In genomic region chr1:55428944-55429931, GRCh38 we compare ENCODE assay signal across 2 cellular contexts.
TF ChIP-seq lines count a peak whose summit lies in the region.

No MANE protein-coding gene starts in this region.

TF ChIP-seq in A549, 52 proteins besides CTCF, POLR2A, EP300 and RAD21 (continued from another document and continues in another):
- TF ChIP-seq JUN (IDR thresholded peaks at IDR 0.05), result peak; percentile 98 to 100
- no peak for TF ChIP-seq SREBF2 (IDR thresholded peaks at IDR 0.05)
- no peak for TF ChIP-seq NPAS2 (CRISPR knock-in tag; IDR thresholded peaks at IDR 0.05; ENCODE audit: borderline replicate concordance)
- TF ChIP-seq BCL3 (IDR thresholded peaks at IDR 0.05), result peak; percentile 97
- peak; percentile 13; the same call in 1 of the 2 replicates for TF ChIP-seq KDM1A (IDR thresholded peaks at IDR 0.05; ENCODE audit: low read depth)
- 0 out of 2 replicates have a peak, but pooled peaks have one; percentile 2 for TF ChIP-seq NFE2L2 (conservative IDR thresholded peaks at IDR 0.05; ENCODE audit: low read length)
- TF ChIP-seq HOXB13 (CRISPR knock-in tag; IDR thresholded peaks at IDR 0.05; ENCODE audit: low read depth), result peak; percentile 85
- peak; percentile 74 for TF ChIP-seq FOXS1 (CRISPR knock-in tag; IDR thresholded peaks at IDR 0.05)
- TF ChIP-seq HOXA7 (CRISPR knock-in tag; IDR thresholded peaks at IDR 0.05), result peak; percentile 70
- TF ChIP-seq ZNF302 (CRISPR knock-in tag; IDR thresholded peaks at IDR 0.05), result 0 out of 2 replicates have a peak, but pooled peaks have one; percentile 32
- peak; percentile 64 to 88; a peak in 3 of 4 replicates for TF ChIP-seq CEBPB (IDR thresholded peaks at IDR 0.05)
- TF ChIP-seq EHF (CRISPR knock-in tag; IDR thresholded peaks at IDR 0.05), result peak; percentile 83
- TF ChIP-seq HMGXB4 (CRISPR knock-in tag; IDR thresholded peaks at IDR 0.05; ENCODE audit: borderline replicate concordance), result no peak
- TF ChIP-seq ZSCAN20 (CRISPR knock-in tag; IDR thresholded peaks at IDR 0.05), result 0 out of 2 replicates have a peak, but pooled peaks have one; percentile 13
- no peak for TF ChIP-seq RFX5 (IDR thresholded peaks at IDR 0.05)
- no peak for TF ChIP-seq TP53 (CRISPR knock-in tag; IDR thresholded peaks at IDR 0.05)
- TF ChIP-seq MAX (IDR thresholded peaks at IDR 0.05), result peak; percentile 93
- no peak for TF ChIP-seq PHF8 (IDR thresholded peaks at IDR 0.05; ENCODE audit: borderline replicate concordance, low read depth)
- TF ChIP-seq SMC3 (IDR thresholded peaks at IDR 0.05), result peak; percentile 71
- no peak; the same call in 1 of the 2 replicates for TF ChIP-seq MYC (IDR thresholded peaks at IDR 0.05; ENCODE audit: borderline replicate concordance, low read length)
- no peak for TF ChIP-seq MAZ (IDR thresholded peaks at IDR 0.05; ENCODE audit: borderline replicate concordance, low read depth, low read length)
- no peak for TF ChIP-seq POLR2AphosphoS2 (conservative IDR thresholded peaks at IDR 0.05; ENCODE audit: low read length)
- TF ChIP-seq CHD4 (IDR thresholded peaks at IDR 0.05; ENCODE audit: borderline replicate concordance), result no peak; the same call in 1 of the 2 replicates
- no peak for TF ChIP-seq ZFP36 (IDR thresholded peaks at IDR 0.05; ENCODE audit: borderline replicate concordance, partially characterized antibody)
- peak; percentile 98 for TF ChIP-seq FOSL2 (IDR thresholded peaks at IDR 0.05)
- TF ChIP-seq FOSL2 (CRISPR knock-in tag; IDR thresholded peaks at IDR 0.05), result peak; percentile 99
- TF ChIP-seq HES2 (IDR thresholded peaks at IDR 0.05), result peak; percentile 55; the same call in 1 of the 2 replicates
- no peak for TF ChIP-seq EHMT2 (IDR thresholded peaks at IDR 0.05; ENCODE audit: low read depth)
- peak; percentile 91; the same call in 1 of the 2 replicates for TF ChIP-seq HOXB5 (CRISPR knock-in tag; IDR thresholded peaks at IDR 0.05)
- TF ChIP-seq BHLHE40 (IDR thresholded peaks at IDR 0.05; ENCODE audit: low read depth, low read length), result no peak
- TF ChIP-seq ATOH8 (CRISPR knock-in tag; IDR thresholded peaks at IDR 0.05; ENCODE audit: low read depth), result peak; percentile 54
- TF ChIP-seq JUNB (IDR thresholded peaks at IDR 0.05), result peak; percentile 100
- no peak for TF ChIP-seq HDAC2 (IDR thresholded peaks at IDR 0.05)
- TF ChIP-seq FOSB (CRISPR knock-in tag; IDR thresholded peaks at IDR 0.05), result peak; percentile 76
- TF ChIP-seq NR3C1 (IDR thresholded peaks at IDR 0.05), result no peak; the same call in 2 of the 3 replicates
- no peak for TF ChIP-seq ESRRA (IDR thresholded peaks at IDR 0.05; ENCODE audit: borderline replicate concordance, low read length)
- TF ChIP-seq CBX8 (IDR thresholded peaks at IDR 0.05), result no peak
- peak; percentile 88 for TF ChIP-seq PBX3 (IDR thresholded peaks at IDR 0.05)

TF ChIP-seq in H1, 55 proteins besides CTCF, POLR2A, EP300 and RAD21 (continued from another document):
- TF ChIP-seq CHD7 (IDR thresholded peaks at IDR 0.05; ENCODE audit: insufficient replicate concordance, low read length), result no peak
- 0 out of 2 replicates have a peak, but pooled peaks have one; percentile 14 for TF ChIP-seq JUND (IDR thresholded peaks at IDR 0.05; ENCODE audit: low read length)
- no peak for TF ChIP-seq TAF1 (IDR thresholded peaks at IDR 0.05; ENCODE audit: low read depth, low read length)
